16 cellular contexts compared by ENCODE assay signal in genomic region chr1:229689273-229689672, GRCh38.
A peak's percentile ranks its signal among the peaks of the same experiment; 100 is the strongest.
DNase-seq lines count a peak whose midpoint lies in the region; ATAC-seq, FAIRE-seq and TF ChIP-seq lines count a peak whose summit lies in the region.
"Had no signal": no experiment of that assay in that cellular context is flagged by ENCODE, and none has a peak within 500 bp of the region (broad histone marks: within the 10 kb centered on the region; RNA-seq: fewer than 3 reads in every experiment).

No MANE protein-coding gene starts in this region.

- no peak overlapping the region for H3K4ac ChIP-seq in H1 (replicated peaks; ENCODE audit: insufficient read length, low read depth, low read length)

- peaks cover 6 to 11% (median 9%) of the 10 kb centered on the region in 4 experiments for H3K4me1 ChIP-seq in H1 (replicated peaks in 1 of 4; ENCODE audit: control insufficient read depth in 3 of 4, insufficient read depth in 4 of 4, low read length in 3 of 4)

- peaks cover 16% of the 10 kb centered on the region for H3K27me3 Mint-ChIP-seq in activated CD8-positive, alpha-beta memory T cell treated with anti-CD3 and anti-CD28 coated beads, Interleukin-2, amount 10 ng/mL, durations not matched to agents 7 days and 5 days

- H3K36me3 Mint-ChIP-seq in activated CD8-positive, alpha-beta memory T cell treated with anti-CD3 and anti-CD28 coated beads, Interleukin-2, amount 10 ng/mL, durations not matched to agents 7 days and 5 days: peaks cover 6% of the 10 kb centered on the region
- H3K36me3 Mint-ChIP-seq in stimulated activated effector memory CD8-positive, alpha-beta T cell treated with anti-CD3 and anti-CD28 coated beads, Interleukin-12 subunit alpha, Interleukin-12 subunit beta, amount 100 ng/mL, for 72 hours: no peaks in the 10 kb centered on the region

- no peak overlapping the region for H2AK5ac ChIP-seq in H1 (ENCODE audit: low read depth, low read length)

- DNase-seq in activated CD8-positive, alpha-beta memory T cell treated with anti-CD3 and anti-CD28 coated beads, Interleukin-2, amount 10 ng/mL, durations not matched to agents 7 days and 5 days: peak; percentile 50
- DNase-seq in activated CD8-positive, alpha-beta memory T cell treated with anti-CD3 and anti-CD28 coated beads, Interleukin-2, amount 50 U/mL, for 4 hours: no peak
- DNase-seq in NCI-H510A treated with DMSO at 0.1 percent for 48 hours (lab: John Stamatoyannopoulos, UW): peak; percentile 25
- DNase-seq in H1 (ENCODE audit: low read depth in 1 of 2, low spot score in 2 of 2): no peak
- no peak for DNase-seq in stimulated activated effector memory CD8-positive, alpha-beta T cell treated with anti-CD3 and anti-CD28 coated beads, Interleukin-12 subunit alpha, Interleukin-12 subunit beta, amount 100 ng/mL, for 72 hours (ENCODE audit: low spot score in 2 of 2)
- no peak for DNase-seq in ecto neural progenitor cell (ENCODE audit: low spot score)
- DNase-seq: MV-4-11, NCI-H1417, NCI-H187 treated with DMSO at 0.1 percent for 48 hours, NCI-H2171, NCI-H446, NCI-H748 treated with DMSO at 0.1 percent for 48 hours, PC-9 had no signal

- no peak overlapping the region for H2BK15ac ChIP-seq in H1 (ENCODE audit: low read length)

- no peak overlapping the region for H2BK120ac ChIP-seq in H1 (replicated peaks; ENCODE audit: low read depth, low read length)

- no peaks in the 10 kb centered on the region for H3K79me2 ChIP-seq in H1 (ENCODE audit: control insufficient read depth in 1 of 2, insufficient read depth in 2 of 2, low read length in 2 of 2)

- no peak overlapping the region for H4K8ac ChIP-seq in H1 (ENCODE audit: extremely low read depth, insufficient read depth, low read length)

- no peak overlapping the region for H3K23ac ChIP-seq in H1 (ENCODE audit: insufficient read length)

- H3K9ac ChIP-seq in H1 (replicated peaks in 1 of 4; ENCODE audit: extremely low read depth in 1 of 4, low read depth in 3 of 4, low read length in 3 of 4): no peak overlapping the region

- TF ChIP-seq CTCF in H1 (IDR thresholded peaks at IDR 0.05; ENCODE audit: control extremely low read depth in 1 of 3, insufficient read depth in 1 of 3, low read depth in 1 of 3, low read length in 3 of 3): no peak

- H3K36me3 ChIP-seq in H1 (ENCODE audit: control insufficient read depth in 2 of 4, insufficient read depth in 4 of 4, low read length in 3 of 4): 0 out of 8 replicates have a peak, but pooled peaks cover 0 to 3% (median 0%) of the 10 kb centered on the region in 4 experiments

- no peaks in the 10 kb centered on the region for H3K79me1 ChIP-seq in H1 (ENCODE audit: low read depth, low read length)

- no peaks in the 10 kb centered on the region; a peak in 1 of 7 replicates for H3K27me3 ChIP-seq in H1 (replicated peaks in 1 of 4; ENCODE audit: control insufficient read depth in 3 of 4, extremely low read depth in 1 of 4, insufficient read depth in 3 of 4, low read length in 3 of 4)

- no peak for TF ChIP-seq RAD21 in H1 (IDR thresholded peaks at IDR 0.05 in 1 of 2, conservative IDR thresholded peaks at IDR 0.05 in 1 of 2; ENCODE audit: low read depth in 2 of 2, low read length in 2 of 2)

- no peaks in the 10 kb centered on the region for H4K20me1 ChIP-seq in H1 (replicated peaks in 1 of 2; ENCODE audit: control insufficient read depth in 1 of 2, insufficient read depth in 2 of 2, low read length in 2 of 2)

- no peak overlapping the region for H3K4me3 Mint-ChIP-seq in activated CD8-positive, alpha-beta memory T cell treated with anti-CD3 and anti-CD28 coated beads, Interleukin-2, amount 10 ng/mL, durations not matched to agents 7 days and 5 days
- H3K4me3 Mint-ChIP-seq in stimulated activated effector memory CD8-positive, alpha-beta T cell treated with anti-CD3 and anti-CD28 coated beads, Interleukin-12 subunit alpha, Interleukin-12 subunit beta, amount 100 ng/mL, for 72 hours: no peak overlapping the region

- no peak overlapping the region for H3K27ac ChIP-seq in H1 (ENCODE audit: low read depth, low read length)
- H3K27ac ChIP-seq: PC-9 had no signal

- no peak overlapping the region for H4K91ac ChIP-seq in H1 (replicated peaks; ENCODE audit: insufficient read length, low read length)

- peak; percentile 42 for ATAC-seq in activated CD8-positive, alpha-beta memory T cell treated with anti-CD3 and anti-CD28 coated beads, Interleukin-2, amount 10 ng/mL, durations not matched to agents 7 days and 5 days
- peak; percentile 36 for ATAC-seq in stimulated activated effector memory CD8-positive, alpha-beta T cell treated with anti-CD3 and anti-CD28 coated beads, Interleukin-12 subunit alpha, Interleukin-12 subunit beta, amount 100 ng/mL, for 72 hours
- ATAC-seq in HG03342 (IDR thresholded peaks at IDR 0.05; ENCODE audit: unreplicated experiment) (no peak), GM19452 (IDR thresholded peaks at IDR 0.05; ENCODE audit: unreplicated experiment) (no peak)

- no peak overlapping the region for H3K14ac ChIP-seq in H1 (ENCODE audit: insufficient read length)

- no peak overlapping the region for H2AFZ ChIP-seq in H1 (ENCODE audit: low read length)
- H2AFZ ChIP-seq: PC-9 had no signal

- H3K9me3 Mint-ChIP-seq in activated CD8-positive, alpha-beta memory T cell treated with anti-CD3 and anti-CD28 coated beads, Interleukin-2, amount 10 ng/mL, durations not matched to agents 7 days and 5 days (ENCODE audit: low read depth): peaks cover 4% of the 10 kb centered on the region
- peaks cover 12% of the 10 kb centered on the region for H3K9me3 Mint-ChIP-seq in stimulated activated effector memory CD8-positive, alpha-beta T cell treated with anti-CD3 and anti-CD28 coated beads, Interleukin-12 subunit alpha, Interleukin-12 subunit beta, amount 100 ng/mL, for 72 hours

- POLR2A ChIA-PET in H1 (lab: Charles Lee; ENCODE audit: partially characterized antibody): no interaction called here

- H3K27ac Mint-ChIP-seq in activated CD8-positive, alpha-beta memory T cell treated with anti-CD3 and anti-CD28 coated beads, Interleukin-2, amount 10 ng/mL, durations not matched to agents 7 days and 5 days: no peak overlapping the region
- no peak overlapping the region for H3K27ac Mint-ChIP-seq in stimulated activated effector memory CD8-positive, alpha-beta T cell treated with anti-CD3 and anti-CD28 coated beads, Interleukin-12 subunit alpha, Interleukin-12 subunit beta, amount 100 ng/mL, for 72 hours

- H2BK20ac ChIP-seq in H1 (ENCODE audit: low read length): peak overlapping the region; percentile 77; the same call in 1 of the 2 replicates

- no peak overlapping the region for H2BK5ac ChIP-seq in H1 (ENCODE audit: low read depth, low read length)

- H4K5ac ChIP-seq in H1 (ENCODE audit: insufficient read length, low read depth, low read length): no peak overlapping the region

- no peak for TF ChIP-seq EP300 in H1 (IDR thresholded peaks at IDR 0.05; ENCODE audit: borderline replicate concordance in 1 of 2, low read depth in 2 of 2, low read length in 2 of 2)

- no peak for TF ChIP-seq POLR2A in H1 (IDR thresholded peaks at IDR 0.05; ENCODE audit: control extremely low read depth in 1 of 2, low read depth in 2 of 2, low read length in 2 of 2)

- H3K9me3 ChIP-seq in H1 (ENCODE audit: insufficient read depth in 2 of 2, low read depth in 1 of 2, low read length in 1 of 2): peaks cover 3 to 7% of the 10 kb centered on the region in 2 experiments; a peak in 3 of 4 replicates

- H3K4me3 ChIP-seq in H1 (ENCODE audit: extremely low read depth in 1 of 4, insufficient read depth in 2 of 4, low read depth in 3 of 4, low read length in 4 of 4): no peak overlapping the region
- H3K4me3 ChIP-seq: PC-9 had no signal

- 0 out of 2 replicates have a peak overlapping the region, but pooled peaks have one; percentile 35 for H2BK12ac ChIP-seq in H1 (ENCODE audit: low read depth, low read length)

- no peak overlapping the region for H3K18ac ChIP-seq in H1 (ENCODE audit: extremely low read depth, low read length)

- H3K4me2 ChIP-seq in H1 (ENCODE audit: insufficient read depth in 1 of 2, low read depth in 2 of 2, low read length in 2 of 2): no peak overlapping the region
- H3K4me2 ChIP-seq: PC-9 had no signal

- no peak for FAIRE-seq in H1 (lab: Jason Lieb, UNC)
- FAIRE-seq: H54 had no signal

- CTCF ChIA-PET in activated CD8-positive, alpha-beta memory T cell treated with anti-CD3 and anti-CD28 coated beads, Interleukin-2, amount 10 ng/mL, durations not matched to agents 7 days and 5 days (lab: Charles Lee): no interaction called here
- CTCF ChIA-PET in H1 (lab: Charles Lee; ENCODE audit: partially characterized antibody): interaction anchor here (0.6 to 1.0 kb wide), 2 partner anchors 11 to 161 kb away, joined by 3 read pairs; no protein-coding TSS in a partner anchor

- H3K56ac ChIP-seq in H1 (replicated peaks; ENCODE audit: insufficient read length, low read depth, low read length): no peak overlapping the region

- H3K23me2 ChIP-seq in H1 (ENCODE audit: low read depth, low read length): no peaks in the 10 kb centered on the region

- H3K4me1 Mint-ChIP-seq in activated CD8-positive, alpha-beta memory T cell treated with anti-CD3 and anti-CD28 coated beads, Interleukin-2, amount 10 ng/mL, durations not matched to agents 7 days and 5 days: peaks cover 18% of the 10 kb centered on the region
- peaks cover 26% of the 10 kb centered on the region for H3K4me1 Mint-ChIP-seq in stimulated activated effector memory CD8-positive, alpha-beta T cell treated with anti-CD3 and anti-CD28 coated beads, Interleukin-12 subunit alpha, Interleukin-12 subunit beta, amount 100 ng/mL, for 72 hours

- WGBS in H1 (ENCODE audit: extremely low coverage in 1 of 2, insufficient coverage in 1 of 2, insufficient read length in 1 of 2, insufficient replicate concordance in 2 of 2, low coverage in 1 of 2, low lambda C conversion rate in 2 of 2, missing lambda C conversion rate in 1 of 2), 2 experiments: 87% methylated on average over 4 of the region's 4 CpGs; no CpG with 5 or more reads in 1 of the 2 experiments

TF ChIP-seq in H1, 55 proteins besides CTCF, POLR2A, EP300 and RAD21 (continues in another document):
- no peak for TF ChIP-seq NANOG (IDR thresholded peaks at IDR 0.05; ENCODE audit: insufficient read depth, low read depth, low read length, poor library complexity, severe bottlenecking)
- TF ChIP-seq SRF (IDR thresholded peaks at IDR 0.05; ENCODE audit: low read depth, low read length): no peak
- TF ChIP-seq BRCA1 (IDR thresholded peaks at IDR 0.05; ENCODE audit: low read depth, low read length): no peak
- TF ChIP-seq SIRT6 (IDR thresholded peaks at IDR 0.05; ENCODE audit: low read length): no peak
- no peak for TF ChIP-seq CREB1 (IDR thresholded peaks at IDR 0.05)

Comparison
In these comparisons a context has a peak if more than half of its experiments do, and no peak if none do; other contexts are left out.
1. DNase-seq: peak in activated CD8-positive, alpha-beta memory T cell treated with anti-CD3 and anti-CD28 coated beads, Interleukin-2, amount 10 ng/mL, durations not matched to agents 7 days and 5 days (single experiment) and NCI-H510A treated with DMSO at 0.1 percent for 48 hours (single experiment); none in activated CD8-positive, alpha-beta memory T cell treated with anti-CD3 and anti-CD28 coated beads, Interleukin-2, amount 50 U/mL, for 4 hours (single experiment), H1 (0 of 2), stimulated activated effector memory CD8-positive, alpha-beta T cell treated with anti-CD3 and anti-CD28 coated beads, Interleukin-12 subunit alpha, Interleukin-12 subunit beta, amount 100 ng/mL, for 72 hours (0 of 2) and ecto neural progenitor cell (single experiment).
2. ATAC-seq: peak in activated CD8-positive, alpha-beta memory T cell treated with anti-CD3 and anti-CD28 coated beads, Interleukin-2, amount 10 ng/mL, durations not matched to agents 7 days and 5 days (single experiment) and stimulated activated effector memory CD8-positive, alpha-beta T cell treated with anti-CD3 and anti-CD28 coated beads, Interleukin-12 subunit alpha, Interleukin-12 subunit beta, amount 100 ng/mL, for 72 hours (single experiment); none in HG03342 (single experiment) and GM19452 (single experiment).